8 cellular contexts compared by ENCODE assay signal in the genomic region with DNA sequence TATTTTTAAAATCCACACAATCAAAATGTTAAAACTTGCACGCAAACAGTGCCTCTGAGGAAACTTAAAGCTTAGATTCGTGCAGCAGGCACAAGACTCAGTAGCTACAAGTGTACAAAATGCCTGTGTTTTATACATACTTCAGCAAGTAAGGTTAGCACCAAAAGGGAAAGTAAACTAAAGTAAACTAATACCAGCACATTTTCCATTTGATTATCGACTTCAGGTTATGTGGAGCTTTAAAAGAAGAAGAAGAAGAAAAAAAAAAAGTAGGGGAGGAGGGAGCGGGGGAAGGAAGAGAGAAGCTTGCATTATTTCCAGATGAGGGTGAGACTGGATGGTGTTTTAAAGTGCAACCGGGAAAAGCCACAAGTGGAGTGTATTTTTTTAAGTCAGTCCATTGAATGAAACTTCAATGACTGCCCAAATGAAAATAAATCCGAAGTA. TPM values are rescaled to one million over a fixed set of nuclear protein-coding genes. Genes with fewer than 3 reads are reported as not detected.
DNase-seq lines count a peak whose midpoint lies in the region; ATAC-seq, FAIRE-seq and TF ChIP-seq lines count a peak whose summit lies in the region.

No MANE protein-coding gene starts in this region.

- peak overlapping the region; percentile 96 for H3K27ac ChIP-seq in left ventricle myocardium inferior (replicated peaks)

- H3K4me3 Mint-ChIP-seq in activated T-helper 2 cell treated with anti-CD3 and anti-CD28 coated beads, Interferon-gamma antibody, Interleukin-2, Interleukin-4, amounts not matched to agents 10 μg/mL and 5 μg/mL and 100 μg/mL, durations not matched to agents 14 hours and 24 hours and 36 hours (ENCODE audit: low read depth) = no peak overlapping the region

- ATAC-seq in HG03342 (IDR thresholded peaks at IDR 0.05; ENCODE audit: unreplicated experiment) = peak; percentile 1

- TF ChIP-seq CTCF in left ventricle myocardium inferior (IDR thresholded peaks at IDR 0.05; ENCODE audit: borderline replicate concordance) (no peak), retinal pigment epithelial cell (conservative IDR thresholded peaks at IDR 0.05; ENCODE audit: low read depth, low read length) (no peak)

- no peaks in the 10 kb centered on the region for H3K36me3 Mint-ChIP-seq in activated T-helper 2 cell treated with anti-CD3 and anti-CD28 coated beads, Interferon-gamma antibody, Interleukin-2, Interleukin-4, amounts not matched to agents 10 μg/mL and 5 μg/mL and 100 μg/mL, durations not matched to agents 14 hours and 24 hours and 36 hours (ENCODE audit: low read depth)

- DNase-seq in G401 (ENCODE audit: low spot score) = peak; percentile 15
- no peak for DNase-seq in activated T-helper 2 cell treated with anti-CD3 and anti-CD28 coated beads, Interferon-gamma antibody, Interleukin-2, Interleukin-4, amounts not matched to agents 10 μg/mL and 5 μg/mL and 100 μg/mL, durations not matched to agents 14 hours and 24 hours and 36 hours (ENCODE audit: low spot score)
- no peak for DNase-seq in left ventricle myocardium inferior
- DNase-seq in retinal pigment epithelial cell (ENCODE audit: low read depth) = no peak
- no peak for DNase-seq in H54 (ENCODE audit: insufficient read length, low spot score)
- no peak for DNase-seq in activated CD4-positive, CD25-positive, alpha-beta regulatory T cell treated with anti-CD3 and anti-CD28 coated beads, Interleukin-2, amount 50 U/mL, for 72 hours
- DNase-seq in COLO829 (ENCODE audit: low spot score) = no peak

- peak overlapping the region; percentile 84 for H3K27ac Mint-ChIP-seq in activated T-helper 2 cell treated with anti-CD3 and anti-CD28 coated beads, Interferon-gamma antibody, Interleukin-2, Interleukin-4, amounts not matched to agents 10 μg/mL and 5 μg/mL and 100 μg/mL, durations not matched to agents 14 hours and 24 hours and 36 hours

- H3K4me1 ChIP-seq in left ventricle myocardium inferior = peaks cover 30% of the 10 kb centered on the region

- H3K4me3 ChIP-seq in left ventricle myocardium inferior (peak overlapping the region; percentile 76), retinal pigment epithelial cell (ENCODE audit: low read length) (peak overlapping the region; percentile 83)

- H3K27me3 Mint-ChIP-seq in activated T-helper 2 cell treated with anti-CD3 and anti-CD28 coated beads, Interferon-gamma antibody, Interleukin-2, Interleukin-4, amounts not matched to agents 10 μg/mL and 5 μg/mL and 100 μg/mL, durations not matched to agents 14 hours and 24 hours and 36 hours (ENCODE audit: low read depth) = peaks cover 6% of the 10 kb centered on the region

- H3K9me3 Mint-ChIP-seq in activated T-helper 2 cell treated with anti-CD3 and anti-CD28 coated beads, Interferon-gamma antibody, Interleukin-2, Interleukin-4, amounts not matched to agents 10 μg/mL and 5 μg/mL and 100 μg/mL, durations not matched to agents 14 hours and 24 hours and 36 hours = no peaks in the 10 kb centered on the region

- in situ Hi-C loops in G401 (cut with HindIII; ENCODE audit: low sequenced_read_pairs) = no loop called here

- TF ChIP-seq POLR2A in H54 (IDR thresholded peaks at IDR 0.05; ENCODE audit: low read depth, low read length) = no peak

- H3K9me3 ChIP-seq in left ventricle myocardium inferior (replicated peaks) = no peaks in the 10 kb centered on the region

- no peak for FAIRE-seq in H54 (lab: Jason Lieb, UNC)

- H3K4me1 Mint-ChIP-seq in activated T-helper 2 cell treated with anti-CD3 and anti-CD28 coated beads, Interferon-gamma antibody, Interleukin-2, Interleukin-4, amounts not matched to agents 10 μg/mL and 5 μg/mL and 100 μg/mL, durations not matched to agents 14 hours and 24 hours and 36 hours (ENCODE audit: low read depth) = peaks cover 21% of the 10 kb centered on the region

- no peaks in the 10 kb centered on the region for H3K36me3 ChIP-seq in left ventricle myocardium inferior

- no peaks in the 10 kb centered on the region for H3K27me3 ChIP-seq in left ventricle myocardium inferior (ENCODE audit: low read depth)

- intact Hi-C loops in activated T-helper 2 cell treated with anti-CD3 and anti-CD28 coated beads, Interferon-gamma antibody, Interleukin-2, Interleukin-4, amounts not matched to agents 10 μg/mL and 5 μg/mL and 100 μg/mL, durations not matched to agents 14 hours and 24 hours and 36 hours (cut with micrococcal nuclease) = loop anchor here (2.0 to 5.0 kb wide), 8 partner anchors 80 to 715 kb away; a partner anchor contains a TSS
- intact Hi-C loops in left ventricle myocardium inferior (cut with micrococcal nuclease) = loop anchor here (5.0 to 10.0 kb wide), 4 partner anchors 378 to 848 kb away; no protein-coding TSS in a partner anchor

RNA-seq across cellular contexts. Expression of a gene that starts 0.6 kb away (rescaled TPM):
- total RNA-seq in G401 (2014; rRNA removed; shearing (Covaris generic)) = 15.7 and 20.2 TPM in 2 replicates
- 1.4 and 1.7 TPM in 2 replicates for total RNA-seq in activated T-helper 2 cell treated with anti-CD3 and anti-CD28 coated beads, Interferon-gamma antibody, Interleukin-2, Interleukin-4, amounts not matched to agents 10 μg/mL and 5 μg/mL and 100 μg/mL, durations not matched to agents 14 hours and 24 hours and 36 hours
- total RNA-seq in left ventricle myocardium inferior = 1.5 TPM
